Comparison of ENCODE assay signal across 8 cellular contexts in the genomic region with DNA sequence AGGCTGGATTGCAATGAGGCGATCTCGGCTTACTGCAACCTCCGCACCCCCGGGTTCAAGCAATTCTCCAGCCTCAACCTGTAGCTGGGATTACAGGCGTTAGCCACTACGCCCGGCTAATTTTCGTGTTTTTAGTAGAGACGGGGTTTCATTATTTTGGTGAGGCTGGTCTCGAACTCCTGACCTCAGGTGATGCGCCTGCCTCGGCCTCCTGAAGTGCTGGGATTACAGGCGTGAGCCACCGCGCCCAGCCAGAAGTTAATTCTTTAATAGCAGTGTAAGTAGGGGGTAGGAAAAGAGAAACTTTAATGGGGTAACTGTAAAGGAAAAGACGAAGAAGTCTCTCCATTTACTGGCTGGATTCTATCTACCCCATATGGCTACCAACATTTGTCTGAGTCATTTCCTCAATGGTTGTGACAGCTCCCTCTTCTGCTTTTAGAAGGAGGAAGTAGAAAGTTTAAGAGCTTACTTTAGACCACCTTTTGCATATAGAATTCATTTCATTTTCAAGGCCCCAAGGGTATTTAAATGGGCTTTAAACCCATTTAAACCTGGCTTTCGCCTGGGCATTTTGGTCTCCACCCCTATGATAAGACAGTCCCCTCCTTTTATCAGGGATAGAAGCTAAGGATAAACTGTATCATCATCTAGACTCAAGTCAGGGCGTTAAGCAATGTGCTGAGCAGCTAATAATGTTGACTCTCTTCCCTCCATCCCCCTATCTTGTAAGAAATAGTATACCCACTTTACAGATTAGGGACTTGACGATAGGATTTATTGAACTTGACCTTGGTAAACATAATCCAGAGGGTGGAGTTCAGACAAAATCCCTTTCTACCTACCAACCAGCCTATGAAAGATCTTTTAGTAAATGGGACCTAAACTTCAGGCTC. TPM values are rescaled to one million over a fixed set of nuclear protein-coding genes. Genes with fewer than 3 reads are reported as not detected.
DNase-seq lines count a peak whose midpoint lies in the region; ATAC-seq and TF ChIP-seq lines count a peak whose summit lies in the region.

No MANE protein-coding gene starts in this region.

- no peak for TF ChIP-seq EP300 in tibial nerve (IDR thresholded peaks at IDR 0.05)

- TF ChIP-seq POLR2A in tibial nerve (IDR thresholded peaks at IDR 0.05), result no peak

- no peaks in the 10 kb centered on the region for H3K9me3 ChIP-seq in left lung
- H3K9me3 ChIP-seq in tibial nerve, result no peaks in the 10 kb centered on the region

- H3K4me1 ChIP-seq in left lung (peaks cover 30 to 67% of the 10 kb centered on the region in 2 donors), tibial nerve (peaks cover 0 to 61% (median 29%) of the 10 kb centered on the region in 4 donors)

- intact Hi-C loops in left lung (cut with DNase I), result no loop called here

- peak; percentile 31 for ATAC-seq in GM18502 (IDR thresholded peaks at IDR 0.05; ENCODE audit: poor library complexity, unreplicated experiment)
- ATAC-seq in HG03378 (IDR thresholded peaks at IDR 0.05; ENCODE audit: unreplicated experiment), result peak; percentile 35
- ATAC-seq in left lung, result no peak
- ATAC-seq in GM21717 (IDR thresholded peaks at IDR 0.05; ENCODE audit: unreplicated experiment), result no peak
- no peak for ATAC-seq in GM21786 (IDR thresholded peaks at IDR 0.05; ENCODE audit: unreplicated experiment)

- DNase-seq in left lung, result no peak
- DNase-seq in tibial nerve (ENCODE audit: low spot score in 2 of 2), result no peak
- DNase-seq in NCI-H446 treated with DMSO at 0.1 percent for 48 hours (lab: John Stamatoyannopoulos, UW), result no peak

- H3K27ac ChIP-seq in adipose tissue (ENCODE audit: low read depth, low read length) (peak overlapping the region; percentile 65), left lung (peak overlapping the region; percentile 95 to 97), tibial nerve (peak overlapping the region; percentile 75 to 93 (median 90))

- TF ChIP-seq CTCF in left lung (IDR thresholded peaks at IDR 0.05) (no peak), tibial nerve (IDR thresholded peaks at IDR 0.05) (no peak)

- H3K36me3 ChIP-seq in left lung (peaks cover 0 to 22% of the 10 kb centered on the region in 2 donors), tibial nerve (peaks cover 0 to 6% (median 2%) of the 10 kb centered on the region in 3 donors)

- H3K27me3 ChIP-seq in left lung, result no peaks in the 10 kb centered on the region
- H3K27me3 ChIP-seq in tibial nerve, result no peaks in the 10 kb centered on the region

- WGBS in adipose tissue, 3 donors, result 58 to 86% (median 69%) methylated on average over 19 of the region's 19 CpGs
- 80 to 84% methylated on average over 19 of the region's 19 CpGs for WGBS in tibial nerve, 2 donors

- H3K4me3 ChIP-seq in left lung (peak overlapping the region in 1 of 2 donors; percentile 33), tibial nerve (peak overlapping the region; percentile 20 to 50 (median 28))

RNA-seq across cellular contexts. Expression of a gene that starts 1.1 kb away (rescaled TPM):
- polyA plus RNA-seq in adipose tissue, result 100 to 1,000 TPM in 2 of 3 donors, 10 to 100 TPM in 1; 43.3 to 109 (median 106) TPM
- total RNA-seq in left lung, result 100 to 1,000 TPM; 162 to 173 TPM
- 100 to 1,000 TPM in 2 of 4 donors, 10 to 100 TPM in 2; 86.0 to 115 (median 105) TPM for total RNA-seq in tibial nerve

Comparison
In these comparisons a context has a peak if more than half of its experiments do, and no peak if none do; other contexts are left out.
1. ATAC-seq: peak in GM18502 (single experiment) and HG03378 (single experiment); none in left lung (single experiment), GM21717 (single experiment) and GM21786 (single experiment).
2. Peak in every context shown above with its lines, with median percentiles within 50 percentile points of each other: H3K27ac ChIP-seq.